29 cellular contexts compared by ENCODE assay signal in genomic region chr4:10188400-10189004, GRCh38.
"Had no signal": no experiment of that assay in that cellular context is flagged by ENCODE, and none has a peak within 500 bp of the region (broad histone marks: within the 10 kb centered on the region; RNA-seq: fewer than 3 reads in every experiment).

No MANE protein-coding gene starts in this region.

- H3K27ac ChIP-seq: colonic mucosa, coronary artery, dorsolateral prefrontal cortex, epithelial cell of prostate, esophagus muscularis mucosa, esophagus squamous epithelium, foreskin keratinocyte, gastrocnemius medialis, gastroesophageal sphincter, heart left ventricle, heart right ventricle had no signal

- H3K36me3 ChIP-seq: colonic mucosa, esophagus muscularis mucosa, esophagus squamous epithelium, gastrocnemius medialis, gastroesophageal sphincter, heart left ventricle, heart right ventricle had no signal

- H3K27me3 ChIP-seq: colonic mucosa, esophagus muscularis mucosa, esophagus squamous epithelium, foreskin keratinocyte, gastrocnemius medialis, gastroesophageal sphincter, heart left ventricle, heart right ventricle had no signal

- H3K4me3 Mint-ChIP-seq: dendritic cell treated with granulocyte-macrophage colony-stimulating factor and Interleukin-4, amounts not matched to agents 40 ng/mL and 50 ng/mL, for 4 days; effector memory CD8-positive, alpha-beta T cell; endodermal cell had no signal

- H3K27ac Mint-ChIP-seq: dendritic cell treated with granulocyte-macrophage colony-stimulating factor and Interleukin-4, amounts not matched to agents 40 ng/mL and 50 ng/mL, for 4 days; effector memory CD8-positive, alpha-beta T cell; endodermal cell had no signal

- DNase-seq: colonic mucosa; cortex of kidney; dermis blood vessel endothelial cell; dorsolateral prefrontal cortex; effector CD4-positive, alpha-beta T cell; effector CD8-positive, alpha-beta T cell; effector memory CD4-positive, alpha-beta T cell; effector memory CD8-positive, alpha-beta T cell; endodermal cell; erythroblast; esophagus squamous epithelium; foreskin fibroblast; foreskin keratinocyte; foreskin melanocyte; gastrocnemius medialis; glutamatergic neuron; head of caudate nucleus; heart left ventricle; heart right ventricle had no signal

- H3K4me3 ChIP-seq: colonic mucosa, coronary artery, dorsolateral prefrontal cortex, esophagus muscularis mucosa, esophagus squamous epithelium, gastrocnemius medialis, gastroesophageal sphincter, heart left ventricle, heart right ventricle had no signal

- H3K4me1 ChIP-seq: colonic mucosa, esophagus squamous epithelium, foreskin keratinocyte, gastrocnemius medialis, gastroesophageal sphincter had no signal

- H3K27me3 Mint-ChIP-seq: dendritic cell treated with granulocyte-macrophage colony-stimulating factor and Interleukin-4, amounts not matched to agents 40 ng/mL and 50 ng/mL, for 4 days had no signal

- H3K4me1 Mint-ChIP-seq: endodermal cell had no signal

- ATAC-seq: effector memory CD8-positive, alpha-beta T cell; esophagus mucosa; foreskin keratinocyte; gastrocnemius medialis; gastroesophageal sphincter; heart left ventricle; heart right ventricle had no signal

- FAIRE-seq: colon, endometrium, endothelial cell of umbilical vein, frontal cortex had no signal

- H3K9me3 ChIP-seq: colonic mucosa, esophagus muscularis mucosa, esophagus squamous epithelium, gastrocnemius medialis, gastroesophageal sphincter, heart left ventricle, heart right ventricle had no signal

- H3K9me3 Mint-ChIP-seq: dendritic cell treated with granulocyte-macrophage colony-stimulating factor and Interleukin-4, amounts not matched to agents 40 ng/mL and 50 ng/mL, for 4 days; effector memory CD8-positive, alpha-beta T cell; endodermal cell had no signal
